ENCODE assay signal across 2 cellular contexts in the genomic region with DNA sequence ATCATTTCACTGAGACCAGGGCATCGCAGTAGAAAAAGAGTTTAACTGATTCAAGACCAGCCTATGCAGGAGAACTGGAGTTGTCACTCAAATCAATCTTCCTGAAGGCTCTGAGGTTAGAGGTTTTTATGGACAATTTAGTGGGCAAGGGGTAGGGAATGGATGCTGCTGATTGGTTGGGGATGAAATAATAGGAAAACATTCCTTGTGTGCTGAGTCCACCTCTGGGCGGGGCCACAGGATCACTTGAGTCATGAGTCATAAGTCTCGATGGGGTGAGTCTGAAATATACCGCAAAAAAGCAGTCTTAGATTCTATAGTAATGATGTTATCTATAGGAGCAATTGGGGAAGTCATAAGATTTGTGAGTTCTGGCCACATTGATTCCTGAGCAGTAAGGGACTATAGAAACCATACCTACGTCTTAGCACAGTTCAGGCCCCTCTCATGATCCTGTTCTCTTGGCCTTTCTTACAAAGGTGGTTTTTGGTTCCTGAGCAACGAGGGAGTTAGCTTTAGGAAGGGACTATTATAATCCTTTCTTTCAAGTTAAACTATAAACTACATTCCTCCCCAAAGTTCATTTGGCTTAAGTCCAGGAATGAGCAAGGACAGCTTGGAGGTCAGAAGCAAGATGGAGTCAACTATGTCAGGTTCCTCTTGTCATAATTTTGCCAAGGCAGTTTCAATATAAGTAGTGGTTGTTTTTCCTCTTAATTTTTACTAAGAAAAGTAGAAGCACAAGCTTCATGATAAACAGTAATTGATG.
TF ChIP-seq lines count a peak whose summit lies in the region.

No MANE protein-coding gene starts in this region.

TF ChIP-seq in HEK293, 187 proteins besides CTCF, POLR2A, EP300 and RAD21 (continues in another document):
- TF ChIP-seq ZNF677 (tag by site-specific recombination; IDR thresholded peaks at IDR 0.05) (no peak), SP7 (tag by site-specific recombination; IDR thresholded peaks at IDR 0.05) (peak; percentile 81), ZNF549 (tag by site-specific recombination; IDR thresholded peaks at IDR 0.05) (no peak), ZNF133 (tag by site-specific recombination; IDR thresholded peaks at IDR 0.05) (no peak), HOXD13 (CRISPR knock-in tag; IDR thresholded peaks at IDR 0.05; ENCODE audit: borderline replicate concordance) (no peak), OVOL3 (tag by site-specific recombination; IDR thresholded peaks at IDR 0.05) (no peak), ZNF521 (tag by site-specific recombination; IDR thresholded peaks at IDR 0.05) (no peak), RBAK (tag by site-specific recombination; IDR thresholded peaks at IDR 0.05) (no peak), ZNF335 (tag by site-specific recombination; conservative IDR thresholded peaks at IDR 0.05) (no peak), ZFP69B (tag by site-specific recombination; IDR thresholded peaks at IDR 0.05) (no peak), ZNF629 (tag by site-specific recombination; IDR thresholded peaks at IDR 0.05) (peak; percentile 79), BCL6B (tag by site-specific recombination; IDR thresholded peaks at IDR 0.05) (no peak), SALL2 (tag by site-specific recombination; IDR thresholded peaks at IDR 0.05; ENCODE audit: borderline replicate concordance) (no peak), EGR2 (tag by site-specific recombination; IDR thresholded peaks at IDR 0.05; ENCODE audit: low read depth) (no peak), TRIM28 (IDR thresholded peaks at IDR 0.05; ENCODE audit: borderline replicate concordance, low read length) (no peak)
- TF ChIP-seq, protein P1, sequence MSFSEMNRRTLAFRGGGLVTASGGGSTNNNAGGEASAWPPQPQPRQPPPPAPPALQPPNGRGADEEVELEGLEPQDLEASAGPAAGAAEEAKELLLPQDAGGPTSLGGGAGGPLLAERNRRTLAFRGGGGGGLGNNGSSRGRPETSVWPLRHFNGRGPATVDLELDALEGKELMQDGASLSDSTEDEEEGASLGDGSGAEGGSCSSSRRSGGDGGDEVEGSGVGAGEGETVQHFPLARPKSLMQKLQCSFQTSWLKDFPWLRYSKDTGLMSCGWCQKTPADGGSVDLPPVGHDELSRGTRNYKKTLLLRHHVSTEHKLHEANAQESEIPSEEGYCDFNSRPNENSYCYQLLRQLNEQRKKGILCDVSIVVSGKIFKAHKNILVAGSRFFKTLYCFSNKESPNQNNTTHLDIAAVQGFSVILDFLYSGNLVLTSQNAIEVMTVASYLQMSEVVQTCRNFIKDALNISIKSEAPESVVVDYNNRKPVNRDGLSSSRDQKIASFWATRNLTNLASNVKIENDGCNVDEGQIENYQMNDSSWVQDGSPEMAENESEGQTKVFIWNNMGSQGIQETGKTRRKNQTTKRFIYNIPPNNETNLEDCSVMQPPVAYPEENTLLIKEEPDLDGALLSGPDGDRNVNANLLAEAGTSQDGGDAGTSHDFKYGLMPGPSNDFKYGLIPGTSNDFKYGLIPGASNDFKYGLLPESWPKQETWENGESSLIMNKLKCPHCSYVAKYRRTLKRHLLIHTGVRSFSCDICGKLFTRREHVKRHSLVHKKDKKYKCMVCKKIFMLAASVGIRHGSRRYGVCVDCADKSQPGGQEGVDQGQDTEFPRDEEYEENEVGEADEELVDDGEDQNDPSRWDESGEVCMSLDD (tag by site-specific recombination; IDR thresholded peaks at IDR 0.05): no peak
- TF ChIP-seq, protein P2, sequence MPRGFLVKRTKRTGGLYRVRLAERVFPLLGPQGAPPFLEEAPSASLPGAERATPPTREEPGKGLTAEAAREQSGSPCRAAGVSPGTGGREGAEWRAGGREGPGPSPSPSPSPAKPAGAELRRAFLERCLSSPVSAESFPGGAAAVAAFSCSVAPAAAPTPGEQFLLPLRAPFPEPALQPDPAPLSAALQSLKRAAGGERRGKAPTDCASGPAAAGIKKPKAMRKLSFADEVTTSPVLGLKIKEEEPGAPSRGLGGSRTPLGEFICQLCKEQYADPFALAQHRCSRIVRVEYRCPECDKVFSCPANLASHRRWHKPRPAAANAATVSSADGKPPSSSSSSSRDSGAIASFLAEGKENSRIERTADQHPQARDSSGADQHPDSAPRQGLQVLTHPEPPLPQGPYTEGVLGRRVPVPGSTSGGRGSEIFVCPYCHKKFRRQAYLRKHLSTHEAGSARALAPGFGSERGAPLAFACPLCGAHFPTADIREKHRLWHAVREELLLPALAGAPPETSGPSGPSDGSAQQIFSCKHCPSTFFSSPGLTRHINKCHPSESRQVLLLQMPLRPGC (tag by site-specific recombination; IDR thresholded peaks at IDR 0.05): peak; percentile 68
- TF ChIP-seq, protein P3, sequence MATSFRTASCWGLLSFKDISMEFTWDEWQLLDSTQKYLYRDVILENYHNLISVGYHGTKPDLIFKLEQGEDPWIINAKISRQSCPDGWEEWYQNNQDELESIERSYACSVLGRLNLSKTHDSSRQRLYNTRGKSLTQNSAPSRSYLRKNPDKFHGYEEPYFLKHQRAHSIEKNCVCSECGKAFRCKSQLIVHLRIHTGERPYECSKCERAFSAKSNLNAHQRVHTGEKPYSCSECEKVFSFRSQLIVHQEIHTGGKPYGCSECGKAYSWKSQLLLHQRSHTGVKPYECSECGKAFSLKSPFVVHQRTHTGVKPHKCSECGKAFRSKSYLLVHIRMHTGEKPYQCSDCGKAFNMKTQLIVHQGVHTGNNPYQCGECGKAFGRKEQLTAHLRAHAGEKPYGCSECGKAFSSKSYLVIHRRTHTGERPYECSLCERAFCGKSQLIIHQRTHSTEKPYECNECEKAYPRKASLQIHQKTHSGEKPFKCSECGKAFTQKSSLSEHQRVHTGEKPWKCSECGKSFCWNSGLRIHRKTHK (tag by site-specific recombination; IDR thresholded peaks at IDR 0.05): no peak
- TF ChIP-seq, protein P4, sequence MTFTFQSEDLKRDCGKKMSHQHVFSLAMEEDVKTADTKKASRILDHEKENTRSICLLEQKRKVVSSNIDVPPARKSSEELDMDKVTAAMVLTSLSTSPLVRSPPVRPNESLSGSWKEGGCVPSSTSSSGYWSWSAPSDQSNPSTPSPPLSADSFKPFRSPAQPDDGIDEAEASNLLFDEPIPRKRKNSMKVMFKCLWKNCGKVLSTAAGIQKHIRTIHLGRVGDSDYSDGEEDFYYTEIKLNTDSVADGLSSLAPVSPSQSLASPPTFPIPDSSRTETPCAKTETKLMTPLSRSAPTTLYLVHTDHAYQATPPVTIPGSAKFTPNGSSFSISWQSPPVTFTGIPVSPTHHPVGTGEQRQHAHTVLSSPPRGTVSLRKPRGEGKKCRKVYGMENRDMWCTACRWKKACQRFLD (tag by site-specific recombination; IDR thresholded peaks at IDR 0.05): no peak
- TF ChIP-seq, protein P5, sequence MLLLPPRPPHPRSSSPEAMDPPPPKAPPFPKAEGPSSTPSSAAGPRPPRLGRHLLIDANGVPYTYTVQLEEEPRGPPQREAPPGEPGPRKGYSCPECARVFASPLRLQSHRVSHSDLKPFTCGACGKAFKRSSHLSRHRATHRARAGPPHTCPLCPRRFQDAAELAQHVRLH (tag by site-specific recombination; IDR thresholded peaks at IDR 0.05): no peak

TF ChIP-seq in endothelial cell of umbilical vein, 7 proteins besides CTCF, POLR2A, EP300 and RAD21:
- TF ChIP-seq EZH2 (IDR thresholded peaks at IDR 0.05; ENCODE audit: borderline replicate concordance, low read depth, low read length, severe bottlenecking) (no peak), JUN (IDR thresholded peaks at IDR 0.05; ENCODE audit: borderline replicate concordance, insufficient read depth, insufficient read length, low read depth) (peak; percentile 22)
TF ChIP-seq in endothelial cell of umbilical vein: peak in this region for 1.
